ENCODE assay signal across 1 cellular context in the genomic region with DNA sequence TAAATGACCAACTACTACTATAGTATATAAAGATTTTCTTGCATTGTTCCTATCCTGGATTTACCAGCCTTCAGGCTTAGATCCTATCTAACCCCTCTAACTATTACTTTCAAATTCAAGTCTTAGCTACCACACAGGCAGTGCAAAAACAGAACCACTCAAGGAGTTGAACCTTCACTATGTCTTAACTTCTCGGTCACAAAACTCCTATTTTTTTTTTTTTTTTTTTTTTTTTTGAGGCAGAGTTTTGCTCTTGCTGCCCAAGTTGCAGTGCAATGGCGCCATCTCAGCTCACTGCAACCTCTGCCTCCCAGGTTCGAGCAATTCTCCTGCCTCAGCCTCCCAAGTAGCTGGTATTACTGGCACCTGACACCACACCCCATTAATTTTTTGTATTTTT.
A peak's percentile ranks its signal among the peaks of the same experiment; 100 is the strongest.
TF ChIP-seq lines count a peak whose summit lies in the region.

No MANE protein-coding gene starts in this region.

TF ChIP-seq in HepG2, 621 proteins besides CTCF, POLR2A, EP300 and RAD21:
- TF ChIP-seq NFIB (CRISPR knock-in tag; IDR thresholded peaks at IDR 0.05; ENCODE audit: borderline replicate concordance) (no peak), STAG1 (CRISPR knock-in tag; IDR thresholded peaks at IDR 0.05) (peak; percentile 21)
